In genomic region chr3:27511724-27512422, GRCh38 we compare ENCODE assay signal across 1 cellular context.
TF ChIP-seq lines count a peak whose summit lies in the region.

No MANE protein-coding gene starts in this region.

TF ChIP-seq in H1, 55 proteins besides CTCF, POLR2A, EP300 and RAD21:
- TF ChIP-seq SIRT6 (IDR thresholded peaks at IDR 0.05; ENCODE audit: low read length) = no peak
- no peak for TF ChIP-seq CHD1 (IDR thresholded peaks at IDR 0.05; ENCODE audit: low read depth, low read length)
- no peak for TF ChIP-seq ASH2L (IDR thresholded peaks at IDR 0.05; ENCODE audit: low read length)
- no peak for TF ChIP-seq CBX5 (IDR thresholded peaks at IDR 0.05; ENCODE audit: low read depth, low read length)
